ENCODE assay signal across 1 cellular context in genomic region chr6:158737710-158738615, GRCh38.
TF ChIP-seq lines count a peak whose summit lies in the region.

No MANE protein-coding gene starts in this region.

TF ChIP-seq in H1, 55 proteins besides CTCF, POLR2A, EP300 and RAD21 (continued from another document):
- no peak for TF ChIP-seq CHD7 (IDR thresholded peaks at IDR 0.05; ENCODE audit: insufficient replicate concordance, low read length)
